8 cellular contexts compared by ENCODE assay signal in genomic region chr12:25194722-25195055, GRCh38. TPM values are rescaled to one million over a fixed set of nuclear protein-coding genes. Genes with fewer than 3 reads are reported as not detected.
DNase-seq lines count a peak whose midpoint lies in the region; ATAC-seq and TF ChIP-seq lines count a peak whose summit lies in the region.

No MANE protein-coding gene starts in this region.

- TF ChIP-seq CTCF in adrenal gland (IDR thresholded peaks at IDR 0.05) (no peak), lower leg skin (IDR thresholded peaks at IDR 0.05) (no peak), transverse colon (IDR thresholded peaks at IDR 0.05) (no peak)

- H3K36me3 Mint-ChIP-seq in activated naive CD4-positive, alpha-beta T cell treated with anti-CD3 and anti-CD28 coated beads, Interleukin-2, amount 50 U/mL, for 24 hours = peaks cover 2% of the 10 kb centered on the region

- ATAC-seq in GM19328 (IDR thresholded peaks at IDR 0.05; ENCODE audit: unreplicated experiment) = no peak

- H3K4me3 ChIP-seq in adrenal gland (peak overlapping the region in 2 of 4 donors; percentile 36 to 89), lower leg skin (ENCODE audit: low read depth, poor library complexity, severe bottlenecking) (peak overlapping the region; percentile 49), transverse colon (peak overlapping the region; percentile 57 to 92 (median 71))

- WGBS in adrenal gland, 4 donors = 8 to 14% (median 11%) methylated on average over 10 to 11 of the region's 11 CpGs
- 1 to 4% methylated on average over 11 of the region's 11 CpGs for WGBS in lower leg skin, 2 donors
- WGBS in transverse colon (ENCODE audit: low coverage in 1 of 2), 2 donors = 10% methylated on average over 11 of the region's 11 CpGs; no CpG with 5 or more reads in 1 of the 2 donors

- in situ Hi-C loops in transverse colon (cut with MboI; ENCODE audit: low pct_ligation_motif_present in 1 of 4, low pct_unique_long_range_greater_than_20kb in 1 of 4, low sequenced_read_pairs in 3 of 4) = no loop called here

- H3K9me3 ChIP-seq in adrenal gland (replicated peaks in 1 of 3) = no peaks in the 10 kb centered on the region
- no peaks in the 10 kb centered on the region for H3K9me3 ChIP-seq in transverse colon

- no peaks in the 10 kb centered on the region for H3K36me3 ChIP-seq in adrenal gland (replicated peaks in 1 of 2)
- no peaks in the 10 kb centered on the region for H3K36me3 ChIP-seq in transverse colon

- TF ChIP-seq EP300 in transverse colon (IDR thresholded peaks at IDR 0.05; ENCODE audit: low read depth) = no peak

- no peaks in the 10 kb centered on the region for H3K9me3 Mint-ChIP-seq in activated naive CD4-positive, alpha-beta T cell treated with anti-CD3 and anti-CD28 coated beads, Interleukin-2, amount 50 U/mL, for 24 hours

- intact Hi-C loops in adrenal gland (cut with DNase I) (no loop called here), lower leg skin (cut with DNase I; ENCODE audit: low total_unique reads) (no loop called here), transverse colon (cut with DNase I; ENCODE audit: low total_unique reads) (no loop called here)

- DNase-seq in activated naive CD4-positive, alpha-beta T cell treated with Interleukin-2 at 50 U/mL for 16 hours = no peak
- no peak for DNase-seq in adrenal gland
- DNase-seq in lower leg skin (ENCODE audit: low spot score in 2 of 2) = no peak
- DNase-seq in transverse colon = no peak
- no peak for DNase-seq in NCI-H2081 (lab: John Stamatoyannopoulos, UW)
- no peak for DNase-seq in OCI-M1 (lab: John Stamatoyannopoulos, UW)

- H3K4me1 Mint-ChIP-seq in activated naive CD4-positive, alpha-beta T cell treated with anti-CD3 and anti-CD28 coated beads, Interleukin-2, amount 50 U/mL, for 24 hours = peaks cover 39% of the 10 kb centered on the region

- H3K4me3 Mint-ChIP-seq in activated naive CD4-positive, alpha-beta T cell treated with anti-CD3 and anti-CD28 coated beads, Interleukin-2, amount 50 U/mL, for 24 hours = peak overlapping the region; percentile 99

- no peaks in the 10 kb centered on the region for H3K27me3 Mint-ChIP-seq in activated naive CD4-positive, alpha-beta T cell treated with anti-CD3 and anti-CD28 coated beads, Interleukin-2, amount 50 U/mL, for 24 hours

- H3K27me3 ChIP-seq in adrenal gland = no peaks in the 10 kb centered on the region
- H3K27me3 ChIP-seq in transverse colon = no peaks in the 10 kb centered on the region

- H3K27ac ChIP-seq in adrenal gland (peak overlapping the region in 3 of 5 donors; percentile 93 to 98 (median 94)), transverse colon (peak overlapping the region; percentile 92 to 96 (median 94))

- peaks cover 9 to 32% of the 10 kb centered on the region in 2 donors for H3K4me1 ChIP-seq in adrenal gland (replicated peaks in 1 of 2)
- H3K4me1 ChIP-seq in transverse colon = peaks cover 0 to 19% (median 10%) of the 10 kb centered on the region in 4 donors

- peak overlapping the region; percentile 95 for H3K27ac Mint-ChIP-seq in activated naive CD4-positive, alpha-beta T cell treated with anti-CD3 and anti-CD28 coated beads, Interleukin-2, amount 50 U/mL, for 24 hours

- TF ChIP-seq POLR2A in adrenal gland (IDR thresholded peaks at IDR 0.05) (no peak), lower leg skin (IDR thresholded peaks at IDR 0.05) (no peak), transverse colon (IDR thresholded peaks at IDR 0.05) (no peak)

RNA-seq across cellular contexts. Expression of gene DNAI7, which starts 0.3 kb away (rescaled TPM):
- total RNA-seq in adrenal gland (1 to 10 TPM in 2 of 8 donors, under 1 TPM in 6; 0.29 to 2.1 (median 0.64) TPM), lower leg skin (1 to 10 TPM; 1.0 to 3.4 (median 2.1) TPM), transverse colon (under 1 TPM in 1 of 4 donors, not detected in 3; 0.32 TPM)
- polyA plus RNA-seq in adrenal gland = 1 to 10 TPM in 2 of 3 donors, under 1 TPM in 1; 0.74 to 2.3 (median 1.8) TPM

RNA-seq across cellular contexts. Expression of gene ETFRF1, which starts 0.3 kb away (rescaled TPM):
- total RNA-seq in adrenal gland (10 to 100 TPM; 35.1 to 96.3 (median 47.9) TPM), lower leg skin (10 to 100 TPM; 26.1 to 59.9 (median 38.0) TPM), transverse colon (10 to 100 TPM in 3 of 4 donors, 1 to 10 TPM in 1; 3.6 to 84.2 (median 24.1) TPM)
- polyA plus RNA-seq in adrenal gland = 100 to 1,000 TPM in 1 of 3 donors, 10 to 100 TPM in 2; 29.9 to 140 (median 54.5) TPM

RNA-seq across cellular contexts. Expression of gene KRAS, which starts 56.0 kb away (rescaled TPM):
- 10 to 100 TPM in 5 of 8 donors, 1 to 10 TPM in 3; 7.0 to 21.3 (median 12.8) TPM for total RNA-seq in adrenal gland
- polyA plus RNA-seq in adrenal gland = 10 to 100 TPM in 1 of 3 donors, 1 to 10 TPM in 2; 3.6 to 16.9 (median 4.0) TPM
- total RNA-seq in lower leg skin = 10 to 100 TPM; 12.0 to 20.7 (median 15.4) TPM
- 10 to 100 TPM in 3 of 4 donors, 1 to 10 TPM in 1; 7.6 to 40.6 (median 30.5) TPM for total RNA-seq in transverse colon
